Comparison of ENCODE assay signal across 8 cellular contexts in genomic region chr12:50088577-50089335, GRCh38. TPM values are rescaled to one million over a fixed set of nuclear protein-coding genes. Genes with fewer than 3 reads are reported as not detected.
A peak's percentile ranks its signal among the peaks of the same experiment; 100 is the strongest.
DNase-seq lines count a peak whose midpoint lies in the region; ATAC-seq and TF ChIP-seq lines count a peak whose summit lies in the region.

No MANE protein-coding gene starts in this region.

- H3K27ac ChIP-seq in C4-2B, result no peak overlapping the region

- peak overlapping the region; percentile 49 for H3K27ac Mint-ChIP-seq in activated CD4-positive, alpha-beta memory T cell treated with anti-CD3 and anti-CD28 coated beads, Interleukin-2, amount 10 ng/mL, durations not matched to agents 7 days and 5 days
- no peak overlapping the region for H3K27ac Mint-ChIP-seq in nephron progenitor cell

- CTCF ChIA-PET in activated CD4-positive, alpha-beta memory T cell treated with anti-CD3 and anti-CD28 coated beads, Interleukin-2, amount 10 ng/mL, durations not matched to agents 7 days and 5 days (lab: Charles Lee), result interaction anchor here (0.6 to 13.1 kb wide), 14 partner anchors 8 to 347 kb away, joined by 3 to 181 read pairs (median 4); partner anchors contain the start of genes CERS5, COX14 and TMBIM6

- H3K27me3 Mint-ChIP-seq in activated CD4-positive, alpha-beta memory T cell treated with anti-CD3 and anti-CD28 coated beads, Interleukin-2, amount 10 ng/mL, durations not matched to agents 7 days and 5 days, result no peaks in the 10 kb centered on the region
- no peaks in the 10 kb centered on the region for H3K27me3 Mint-ChIP-seq in nephron progenitor cell (ENCODE audit: low read depth, poor library complexity)

- H3K36me3 Mint-ChIP-seq in activated CD4-positive, alpha-beta memory T cell treated with anti-CD3 and anti-CD28 coated beads, Interleukin-2, amount 10 ng/mL, durations not matched to agents 7 days and 5 days (ENCODE audit: low read depth), result peaks cover 50% of the 10 kb centered on the region
- H3K36me3 Mint-ChIP-seq in nephron progenitor cell (ENCODE audit: low read depth), result peaks cover 61% of the 10 kb centered on the region

- peak; percentile 94 for TF ChIP-seq CTCF in C4-2B (conservative IDR thresholded peaks at IDR 0.05)
- TF ChIP-seq CTCF in epithelial cell of esophagus (IDR thresholded peaks at IDR 0.05; ENCODE audit: insufficient read depth, low read depth, low read length, missing control alignments), result peak; percentile 92
- peak; percentile 80 for TF ChIP-seq CTCF in nephron progenitor cell (IDR thresholded peaks at IDR 0.05)

- POLR2A ChIA-PET in activated CD4-positive, alpha-beta memory T cell treated with anti-CD3 and anti-CD28 coated beads, Interleukin-2, amount 10 ng/mL, durations not matched to agents 7 days and 5 days (lab: Charles Lee), result interaction anchor here (1.6 to 2.6 kb wide), 2 partner anchors 12 to 23 kb away, joined by 3 to 13 read pairs; partner anchors contain the start of gene COX14

- H3K9me3 Mint-ChIP-seq in activated CD4-positive, alpha-beta memory T cell treated with anti-CD3 and anti-CD28 coated beads, Interleukin-2, amount 10 ng/mL, durations not matched to agents 7 days and 5 days, result no peaks in the 10 kb centered on the region
- no peaks in the 10 kb centered on the region for H3K9me3 Mint-ChIP-seq in nephron progenitor cell

- H3K4me3 Mint-ChIP-seq in activated CD4-positive, alpha-beta memory T cell treated with anti-CD3 and anti-CD28 coated beads, Interleukin-2, amount 10 ng/mL, durations not matched to agents 7 days and 5 days, result no peak overlapping the region
- no peak overlapping the region for H3K4me3 Mint-ChIP-seq in nephron progenitor cell

- H3K4me3 ChIP-seq in epithelial cell of esophagus (ENCODE audit: low read length), result no peak overlapping the region

- ATAC-seq in HG03039 (IDR thresholded peaks at IDR 0.05; ENCODE audit: unreplicated experiment) (no peak), HG02970 (IDR thresholded peaks at IDR 0.05; ENCODE audit: low FRiP score, unreplicated experiment) (no peak)

- DNase-seq in H4 (ENCODE audit: low spot score), result peak; percentile 58
- peak; percentile 59 for DNase-seq in NCI-H2196 treated with DMSO at 0.1 percent for 48 hours (lab: John Stamatoyannopoulos, UW; ENCODE audit: unreplicated experiment)
- peak; percentile 62 for DNase-seq in activated CD4-positive, alpha-beta memory T cell treated with anti-CD3 and anti-CD28 coated beads, Interleukin-2, amount 10 ng/mL, durations not matched to agents 7 days and 5 days
- peak; percentile 83 for DNase-seq in epithelial cell of esophagus (ENCODE audit: low read depth)
- DNase-seq in nephron progenitor cell, result peak; percentile 56

- peaks cover 37% of the 10 kb centered on the region for H3K4me1 Mint-ChIP-seq in activated CD4-positive, alpha-beta memory T cell treated with anti-CD3 and anti-CD28 coated beads, Interleukin-2, amount 10 ng/mL, durations not matched to agents 7 days and 5 days
- peaks cover 26% of the 10 kb centered on the region for H3K4me1 Mint-ChIP-seq in nephron progenitor cell

RNA-seq across cellular contexts. Expression of gene SMARCD1, which starts 3.6 kb away (rescaled TPM):
- 52.7 and 64.3 TPM in 2 replicates for total RNA-seq in H4 (2014; rRNA removed; shearing (Covaris generic))
- 10 to 100 TPM; 57.3 to 63.3 TPM for total RNA-seq in activated CD4-positive, alpha-beta memory T cell treated with anti-CD3 and anti-CD28 coated beads, Interleukin-2, amount 10 ng/mL, durations not matched to agents 7 days and 5 days

RNA-seq across cellular contexts. Expression of gene GPD1, which starts 15.1 kb away (rescaled TPM):
- 0.25 TPM in 1 of 2 replicates, not detected in the other for total RNA-seq in H4 (2014; rRNA removed; shearing (Covaris generic))
- total RNA-seq in activated CD4-positive, alpha-beta memory T cell treated with anti-CD3 and anti-CD28 coated beads, Interleukin-2, amount 10 ng/mL, durations not matched to agents 7 days and 5 days, result under 1 TPM; 0.28 to 0.40 TPM

RNA-seq across cellular contexts. Expression of gene COX14, which starts 23.3 kb away (rescaled TPM):
- 64.8 and 70.3 TPM in 2 replicates for total RNA-seq in H4 (2014; rRNA removed; shearing (Covaris generic))
- total RNA-seq in activated CD4-positive, alpha-beta memory T cell treated with anti-CD3 and anti-CD28 coated beads, Interleukin-2, amount 10 ng/mL, durations not matched to agents 7 days and 5 days, result 10 to 100 TPM; 53.5 to 55.3 TPM

RNA-seq across cellular contexts. Expression of gene ASIC1, which starts 31.4 kb away (rescaled TPM):
- 1.6 and 3.4 TPM in 2 replicates for total RNA-seq in H4 (2014; rRNA removed; shearing (Covaris generic))
- total RNA-seq in activated CD4-positive, alpha-beta memory T cell treated with anti-CD3 and anti-CD28 coated beads, Interleukin-2, amount 10 ng/mL, durations not matched to agents 7 days and 5 days, result under 1 TPM; 0.91 to 0.98 TPM
